Comparison of ENCODE assay signal across 13 cellular contexts in the genomic region with DNA sequence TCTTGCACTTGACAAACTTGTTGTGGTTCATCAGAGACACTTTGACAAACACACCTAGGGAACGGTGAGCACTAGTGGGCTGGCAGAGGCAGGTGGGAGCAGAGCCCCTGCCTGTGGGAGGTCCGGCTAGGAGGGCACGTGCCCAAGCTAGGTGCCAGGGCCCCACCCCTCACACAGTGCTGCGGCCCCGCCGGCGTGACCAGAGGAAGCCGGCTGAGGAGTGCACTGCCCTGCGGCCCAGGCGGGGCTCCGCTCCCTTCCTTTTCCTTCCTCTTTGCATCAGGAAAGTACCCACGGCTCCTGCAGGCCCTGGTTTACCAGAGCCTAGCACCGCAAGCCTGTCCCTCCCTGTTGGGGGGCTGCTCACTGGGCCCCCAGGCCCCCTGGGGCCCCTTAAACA. TPM values are rescaled to one million over a fixed set of nuclear protein-coding genes. Genes with fewer than 3 reads are reported as not detected.
DNase-seq lines count a peak whose midpoint lies in the region; ATAC-seq and TF ChIP-seq lines count a peak whose summit lies in the region.
"Not testable (repeated sequence)": the region's sequence is repeated elsewhere in the genome, so short reads cannot be mapped to it uniquely, and the experiment has no call there.
"Had no signal": no experiment of that assay in that cellular context is flagged by ENCODE, and none has a peak within 500 bp of the region (broad histone marks: within the 10 kb centered on the region; RNA-seq: fewer than 3 reads in every experiment).

No MANE protein-coding gene starts in this region.

- WGBS in heart right ventricle, 2 donors = no CpG with 5 or more reads among the region's 13 CpGs
- WGBS in right cardiac atrium = no CpG with 5 or more reads among the region's 13 CpGs

- not testable (repeated sequence) for H3K36me3 Mint-ChIP-seq in natural killer cell

- H3K9me3 ChIP-seq in heart right ventricle; right cardiac atrium (ENCODE audit: control insufficient read depth, low read length); mucosa of descending colon; upper lobe of right lung: not testable (repeated sequence)

- H3K4me1 Mint-ChIP-seq in natural killer cell = not testable (repeated sequence)

- H3K4me1 ChIP-seq in heart right ventricle; right cardiac atrium (ENCODE audit: control insufficient read depth, insufficient read depth, low read length); mucosa of descending colon (ENCODE audit: low read depth); upper lobe of right lung: not testable (repeated sequence)

- intact Hi-C loops in Right ventricle myocardium superior (cut with DNase I); heart right ventricle (cut with DNase I); right cardiac atrium (cut with DNase I); mucosa of descending colon (cut with DNase I, micrococcal nuclease); natural killer cell (cut with micrococcal nuclease); upper lobe of right lung (cut with DNase I): not testable (repeated sequence)

- not testable (repeated sequence) for TF ChIP-seq CTCF in heart right ventricle (IDR thresholded peaks at IDR 0.05); mucosa of descending colon (IDR thresholded peaks at IDR 0.05); natural killer cell (IDR thresholded peaks at IDR 0.05); upper lobe of right lung (IDR thresholded peaks at IDR 0.05)

- not testable (repeated sequence) for H3K4me3 Mint-ChIP-seq in natural killer cell

- H3K27me3 ChIP-seq in heart right ventricle; right cardiac atrium (ENCODE audit: control insufficient read depth, insufficient read depth); upper lobe of right lung: not testable (repeated sequence)

- not testable (repeated sequence) for H3K36me3 ChIP-seq in heart right ventricle; mucosa of descending colon (ENCODE audit: low read depth); upper lobe of right lung

- not testable (repeated sequence) for DNase-seq in Right ventricle myocardium superior; heart right ventricle; right cardiac atrium; left lobe of liver (ENCODE audit: low spot score); mucosa of descending colon; natural killer cell; upper lobe of right lung

- H3K4me3 ChIP-seq in heart right ventricle; right cardiac atrium (ENCODE audit: low read length); mucosa of descending colon; upper lobe of right lung: not testable (repeated sequence)

- not testable (repeated sequence) for H3K27ac ChIP-seq in heart right ventricle; right cardiac atrium (ENCODE audit: low read length); upper lobe of right lung

- H3K27me3 Mint-ChIP-seq in natural killer cell (ENCODE audit: low read depth in 2 of 2) = not testable (repeated sequence)

- not testable (repeated sequence) for H3K27ac Mint-ChIP-seq in natural killer cell

- ATAC-seq in Right ventricle myocardium superior (ENCODE audit: poor library complexity) (peak; percentile 25), heart right ventricle (peak; percentile 25 to 62 (median 54)), right cardiac atrium (peak; percentile 47 to 58), left lobe of liver (peak; percentile 30), mucosa of descending colon (peak; percentile 60), natural killer cell (peak in 2 of 3 donors; percentile 45 to 54), upper lobe of right lung (peak; percentile 12)

- H3K9me3 Mint-ChIP-seq in natural killer cell = not testable (repeated sequence)

RNA-seq across cellular contexts. Expression of a gene that starts 7.2 kb away (rescaled TPM):
- total RNA-seq in Right ventricle myocardium superior (0.89 TPM), heart right ventricle (1 to 10 TPM in 6 of 10 donors, under 1 TPM in 4; 0.25 to 3.8 (median 1.3) TPM), right cardiac atrium (1 to 10 TPM in 3 of 4 donors, under 1 TPM in 1; 0.79 to 2.2 (median 1.1) TPM), left lobe of liver (0.83 TPM), mucosa of descending colon (1 to 10 TPM in 1 of 3 donors, under 1 TPM in 2; 0.60 to 1.3 (median 0.98) TPM), natural killer cell (under 1 TPM in 2 of 3 donors, not detected in 1; 0.09 to 0.43 TPM), upper lobe of right lung (40.1 TPM)
- polyA plus RNA-seq in heart right ventricle (under 1 TPM; 0.37 to 0.67 TPM), right cardiac atrium (0.81 TPM)
- total RNA-seq: Daoy, G401 had no signal
- polyA plus RNA-seq: CD14-positive monocyte; CD4-positive, alpha-beta memory T cell; CD4-positive, CD25-positive, alpha-beta regulatory T cell; CD8-positive, alpha-beta memory T cell had no signal
